ENCODE assay signal across 8 cellular contexts in the genomic region with DNA sequence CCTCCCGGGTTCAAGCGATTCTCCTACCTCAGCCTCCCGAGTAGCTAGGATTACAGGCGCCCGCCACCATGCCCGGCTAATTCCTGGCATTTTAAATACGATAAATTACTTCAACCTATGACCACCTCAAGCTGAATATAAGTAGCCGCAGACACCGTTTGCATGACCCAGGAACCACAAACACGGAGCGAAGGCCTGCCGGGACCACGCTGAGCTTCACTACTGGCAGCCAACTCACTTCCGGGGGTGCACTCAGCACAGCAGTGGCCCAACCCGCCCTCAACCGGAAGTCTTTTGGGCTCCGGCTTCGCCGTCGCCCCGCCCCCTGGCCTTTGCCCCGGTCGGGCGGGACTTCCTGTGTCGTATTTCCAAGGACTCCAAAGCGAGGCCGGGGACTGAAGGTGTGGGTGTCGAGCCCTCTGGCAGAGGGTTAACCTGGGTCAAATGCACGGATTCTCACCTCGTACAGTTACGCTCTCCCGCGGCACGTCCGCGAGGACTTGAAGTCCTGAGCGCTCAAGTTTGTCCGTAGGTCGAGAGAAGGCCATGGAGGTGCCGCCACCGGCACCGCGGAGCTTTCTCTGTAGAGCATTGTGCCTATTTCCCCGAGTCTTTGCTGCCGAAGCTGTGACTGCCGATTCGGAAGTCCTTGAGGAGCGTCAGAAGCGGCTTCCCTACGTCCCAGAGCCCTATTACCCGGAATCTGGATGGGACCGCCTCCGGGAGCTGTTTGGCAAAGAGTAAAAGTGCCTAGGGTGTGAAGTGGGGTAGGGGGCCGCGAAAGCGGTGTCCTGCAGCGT. TPM values are rescaled to one million over a fixed set of nuclear protein-coding genes. Genes with fewer than 3 reads are reported as not detected.
DNase-seq lines count a peak whose midpoint lies in the region; ATAC-seq, FAIRE-seq and TF ChIP-seq lines count a peak whose summit lies in the region.

Gene TIMMDC1 (plus strand): TSS at position 360 of the 800 bp plus-strand sequence. CDS start 187 bp downstream, at position 547.

- no peaks in the 10 kb centered on the region for H3K27me3 Mint-ChIP-seq in type B pancreatic cell

- ATAC-seq in HG02852 (IDR thresholded peaks at IDR 0.05; ENCODE audit: unreplicated experiment), result peak; percentile 98
- ATAC-seq in heart left ventricle, result peak; percentile 99 to 100 (median 99)

- H3K27ac ChIP-seq in adrenal gland (peak within 1 kb of the TSS; percentile 94 to 99 (median 98)), heart left ventricle (peak within 1 kb of the TSS; percentile 89 to 98 (median 95))

- TF ChIP-seq CTCF in adrenal gland (IDR thresholded peaks at IDR 0.05) (no peak), heart left ventricle (IDR thresholded peaks at IDR 0.05) (no peak), type B pancreatic cell (conservative IDR thresholded peaks at IDR 0.05) (no peak)

- peak; percentile 92 for DNase-seq in GM12892 (ENCODE audit: insufficient read length)
- DNase-seq in NCI-H146 (lab: John Stamatoyannopoulos, UW), result peak; percentile 99
- DNase-seq in T-helper 1 cell, result peak; percentile 94 to 97 (median 95)
- DNase-seq in adrenal gland, result peak; percentile 96 to 99 (median 98)
- peak; percentile 98 for DNase-seq in heart left ventricle
- DNase-seq in pons (ENCODE audit: low spot score), result peak; percentile 98
- DNase-seq in type B pancreatic cell (ENCODE audit: extremely low spot score, unreplicated experiment), result peak; percentile 96

- intact Hi-C loops in adrenal gland (cut with DNase I) (no loop called here), heart left ventricle (cut with DNase I) (loop anchor here in 5 of 10 donors (1.0 to 10.0 kb wide), 5 partner anchors 30 to 186 kb away; partner anchors contain the start of genes TMEM39A (in 2 of the 5), COX17 (in 1 of the 5) and POGLUT1 (in 1 of the 5))

- peak; percentile 97 for FAIRE-seq in GM12892 (lab: Jason Lieb, UNC)

- H3K36me3 ChIP-seq in adrenal gland (replicated peaks in 1 of 2) (peaks cover 0 to 7% of the 10 kb centered on the region in 2 donors), heart left ventricle (peaks cover 0 to 27% (median 7%) of the 10 kb centered on the region in 9 donors)

- H3K9me3 ChIP-seq in adrenal gland (replicated peaks in 1 of 3) (no peaks in the 10 kb centered on the region), heart left ventricle (no peaks in the 10 kb centered on the region)

- 1% methylated on average over 20 to 57 of the region's 57 CpGs for WGBS in adrenal gland, 4 donors
- WGBS in heart left ventricle, 4 donors, result 0 to 2% (median 1%) methylated on average over 34 to 57 of the region's 57 CpGs

- no peaks in the 10 kb centered on the region for H3K9me3 Mint-ChIP-seq in type B pancreatic cell

- peak; percentile 91 for TF ChIP-seq POLR2A in GM12892 (IDR thresholded peaks at IDR 0.05; ENCODE audit: low read depth, low read length)
- TF ChIP-seq POLR2A in adrenal gland (IDR thresholded peaks at IDR 0.05), result peak; percentile 53 to 83
- TF ChIP-seq POLR2A in heart left ventricle (IDR thresholded peaks at IDR 0.05), result peak; percentile 81 to 87

- H3K4me3 ChIP-seq in adrenal gland, result peak within 1 kb of the TSS; percentile 55 to 98 (median 94)
- peak within 1 kb of the TSS; percentile 47 to 93 (median 74) for H3K4me3 ChIP-seq in heart left ventricle

- H3K4me1 ChIP-seq in adrenal gland (replicated peaks in 1 of 2) (peaks cover 16 to 31% of the 10 kb centered on the region in 2 donors), heart left ventricle (peaks cover 9 to 38% (median 27%) of the 10 kb centered on the region in 12 donors)

- peaks cover 13% of the 10 kb centered on the region for H3K4me1 Mint-ChIP-seq in type B pancreatic cell (ENCODE audit: unreplicated experiment)

- peak within 1 kb of the TSS; percentile 100 for H3K4me3 Mint-ChIP-seq in type B pancreatic cell

- H3K27me3 ChIP-seq in adrenal gland (no peaks in the 10 kb centered on the region), heart left ventricle (no peaks in the 10 kb centered on the region)

- peaks cover 4% of the 10 kb centered on the region for H3K36me3 Mint-ChIP-seq in type B pancreatic cell

- H3K27ac Mint-ChIP-seq in type B pancreatic cell, result peak within 1 kb of the TSS; percentile 99

RNA-seq across cellular contexts. Expression of gene TIMMDC1, which starts in this region (rescaled TPM):
- polyA plus RNA-seq in GM12892 (2012; ENCODE audit: missing spikeins), result 54.5 TPM
- total RNA-seq in adrenal gland, result 100 to 1,000 TPM in 3 of 8 donors, 10 to 100 TPM in 5; 53.9 to 147 (median 91.3) TPM
- 100 to 1,000 TPM in 1 of 3 donors, 10 to 100 TPM in 2; 69.9 to 141 (median 71.0) TPM for polyA plus RNA-seq in adrenal gland
- total RNA-seq in heart left ventricle, result 100 to 1,000 TPM in 8 of 9 donors, 10 to 100 TPM in 1; 78.6 to 297 (median 224) TPM
- polyA plus RNA-seq in heart left ventricle, result 100 to 1,000 TPM; 132 to 134 TPM
- total RNA-seq in type B pancreatic cell (ENCODE audit: low replicate concordance), result 114 and 139 TPM in 2 replicates

Comparison
In these comparisons a context has a peak if more than half of its experiments do, and no peak if none do; other contexts are left out.
1. Peak in every context shown above with its lines: DNase-seq, ATAC-seq, H3K4me3 ChIP-seq and H3K27ac ChIP-seq.